In genomic region chr7:46195934-46196333, GRCh38 we compare ENCODE assay signal across 2 cellular contexts.
A peak's percentile ranks its signal among the peaks of the same experiment; 100 is the strongest.
TF ChIP-seq lines count a peak whose summit lies in the region.

No MANE protein-coding gene starts in this region.

TF ChIP-seq in HepG2, 621 proteins besides CTCF, POLR2A, EP300 and RAD21 (continues in another document):
- TF ChIP-seq ZNF597 (CRISPR knock-in tag; IDR thresholded peaks at IDR 0.05) (no peak), EED (CRISPR knock-in tag; IDR thresholded peaks at IDR 0.05) (no peak), ELK4 (CRISPR knock-in tag; IDR thresholded peaks at IDR 0.05; ENCODE audit: borderline replicate concordance) (no peak), ZNF383 (CRISPR knock-in tag; IDR thresholded peaks at IDR 0.05; ENCODE audit: borderline replicate concordance) (no peak), HNF4G (IDR thresholded peaks at IDR 0.05; ENCODE audit: borderline replicate concordance, low read depth, low read length) (no peak), HNF4G (CRISPR knock-in tag; IDR thresholded peaks at IDR 0.05; ENCODE audit: borderline replicate concordance, low read depth) (no peak), XBP1 (CRISPR knock-in tag; IDR thresholded peaks at IDR 0.05) (no peak), ZMAT3 (CRISPR knock-in tag; conservative IDR thresholded peaks at IDR 0.05) (no peak), ZSCAN30 (CRISPR knock-in tag; IDR thresholded peaks at IDR 0.05) (no peak), ZNF564 (CRISPR knock-in tag; IDR thresholded peaks at IDR 0.05) (no peak), ZNF253 (CRISPR knock-in tag; IDR thresholded peaks at IDR 0.05; ENCODE audit: borderline replicate concordance) (no peak), RARA (CRISPR knock-in tag; IDR thresholded peaks at IDR 0.05) (peak; percentile 94), GTF3A (CRISPR knock-in tag; conservative IDR thresholded peaks at IDR 0.05) (no peak), ZNF543 (CRISPR knock-in tag; IDR thresholded peaks at IDR 0.05) (no peak), ZBTB42 (CRISPR knock-in tag; IDR thresholded peaks at IDR 0.05) (no peak), HES4 (CRISPR knock-in tag; IDR thresholded peaks at IDR 0.05; ENCODE audit: borderline replicate concordance) (no peak), ZNF749 (CRISPR knock-in tag; IDR thresholded peaks at IDR 0.05; ENCODE audit: borderline replicate concordance) (no peak), PHF21A (CRISPR knock-in tag; IDR thresholded peaks at IDR 0.05) (no peak), SRSF4 (IDR thresholded peaks at IDR 0.05; ENCODE audit: low read depth, low read length, poor library complexity, severe bottlenecking) (no peak), NFIB (CRISPR knock-in tag; IDR thresholded peaks at IDR 0.05; ENCODE audit: borderline replicate concordance) (no peak)
- TF ChIP-seq, protein P1, sequence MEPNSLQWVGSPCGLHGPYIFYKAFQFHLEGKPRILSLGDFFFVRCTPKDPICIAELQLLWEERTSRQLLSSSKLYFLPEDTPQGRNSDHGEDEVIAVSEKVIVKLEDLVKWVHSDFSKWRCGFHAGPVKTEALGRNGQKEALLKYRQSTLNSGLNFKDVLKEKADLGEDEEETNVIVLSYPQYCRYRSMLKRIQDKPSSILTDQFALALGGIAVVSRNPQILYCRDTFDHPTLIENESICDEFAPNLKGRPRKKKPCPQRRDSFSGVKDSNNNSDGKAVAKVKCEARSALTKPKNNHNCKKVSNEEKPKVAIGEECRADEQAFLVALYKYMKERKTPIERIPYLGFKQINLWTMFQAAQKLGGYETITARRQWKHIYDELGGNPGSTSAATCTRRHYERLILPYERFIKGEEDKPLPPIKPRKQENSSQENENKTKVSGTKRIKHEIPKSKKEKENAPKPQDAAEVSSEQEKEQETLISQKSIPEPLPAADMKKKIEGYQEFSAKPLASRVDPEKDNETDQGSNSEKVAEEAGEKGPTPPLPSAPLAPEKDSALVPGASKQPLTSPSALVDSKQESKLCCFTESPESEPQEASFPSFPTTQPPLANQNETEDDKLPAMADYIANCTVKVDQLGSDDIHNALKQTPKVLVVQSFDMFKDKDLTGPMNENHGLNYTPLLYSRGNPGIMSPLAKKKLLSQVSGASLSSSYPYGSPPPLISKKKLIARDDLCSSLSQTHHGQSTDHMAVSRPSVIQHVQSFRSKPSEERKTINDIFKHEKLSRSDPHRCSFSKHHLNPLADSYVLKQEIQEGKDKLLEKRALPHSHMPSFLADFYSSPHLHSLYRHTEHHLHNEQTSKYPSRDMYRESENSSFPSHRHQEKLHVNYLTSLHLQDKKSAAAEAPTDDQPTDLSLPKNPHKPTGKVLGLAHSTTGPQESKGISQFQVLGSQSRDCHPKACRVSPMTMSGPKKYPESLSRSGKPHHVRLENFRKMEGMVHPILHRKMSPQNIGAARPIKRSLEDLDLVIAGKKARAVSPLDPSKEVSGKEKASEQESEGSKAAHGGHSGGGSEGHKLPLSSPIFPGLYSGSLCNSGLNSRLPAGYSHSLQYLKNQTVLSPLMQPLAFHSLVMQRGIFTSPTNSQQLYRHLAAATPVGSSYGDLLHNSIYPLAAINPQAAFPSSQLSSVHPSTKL (CRISPR knock-in tag; IDR thresholded peaks at IDR 0.05): peak; percentile 15; the same call in 1 of the 2 replicates
- TF ChIP-seq, protein P2, sequence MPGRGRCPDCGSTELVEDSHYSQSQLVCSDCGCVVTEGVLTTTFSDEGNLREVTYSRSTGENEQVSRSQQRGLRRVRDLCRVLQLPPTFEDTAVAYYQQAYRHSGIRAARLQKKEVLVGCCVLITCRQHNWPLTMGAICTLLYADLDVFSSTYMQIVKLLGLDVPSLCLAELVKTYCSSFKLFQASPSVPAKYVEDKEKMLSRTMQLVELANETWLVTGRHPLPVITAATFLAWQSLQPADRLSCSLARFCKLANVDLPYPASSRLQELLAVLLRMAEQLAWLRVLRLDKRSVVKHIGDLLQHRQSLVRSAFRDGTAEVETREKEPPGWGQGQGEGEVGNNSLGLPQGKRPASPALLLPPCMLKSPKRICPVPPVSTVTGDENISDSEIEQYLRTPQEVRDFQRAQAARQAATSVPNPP (CRISPR knock-in tag; IDR thresholded peaks at IDR 0.05): no peak
- TF ChIP-seq, protein P3, sequence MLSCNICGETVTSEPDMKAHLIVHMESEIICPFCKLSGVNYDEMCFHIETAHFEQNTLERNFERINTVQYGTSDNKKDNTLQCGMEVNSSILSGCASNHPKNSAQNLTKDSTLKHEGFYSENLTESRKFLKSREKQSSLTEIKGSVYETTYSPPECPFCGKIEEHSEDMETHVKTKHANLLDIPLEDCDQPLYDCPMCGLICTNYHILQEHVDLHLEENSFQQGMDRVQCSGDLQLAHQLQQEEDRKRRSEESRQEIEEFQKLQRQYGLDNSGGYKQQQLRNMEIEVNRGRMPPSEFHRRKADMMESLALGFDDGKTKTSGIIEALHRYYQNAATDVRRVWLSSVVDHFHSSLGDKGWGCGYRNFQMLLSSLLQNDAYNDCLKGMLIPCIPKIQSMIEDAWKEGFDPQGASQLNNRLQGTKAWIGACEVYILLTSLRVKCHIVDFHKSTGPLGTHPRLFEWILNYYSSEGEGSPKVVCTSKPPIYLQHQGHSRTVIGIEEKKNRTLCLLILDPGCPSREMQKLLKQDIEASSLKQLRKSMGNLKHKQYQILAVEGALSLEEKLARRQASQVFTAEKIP (CRISPR knock-in tag; IDR thresholded peaks at IDR 0.05; ENCODE audit: borderline replicate concordance): no peak

TF ChIP-seq in IMR-90, 13 proteins besides CTCF, POLR2A, EP300 and RAD21:
- TF ChIP-seq FOS (IDR thresholded peaks at IDR 0.05; ENCODE audit: low read depth, low read length): no peak
- TF ChIP-seq RCOR1 (IDR thresholded peaks at IDR 0.05; ENCODE audit: insufficient replicate concordance, low read length): no peak
- TF ChIP-seq RFX5 (IDR thresholded peaks at IDR 0.05; ENCODE audit: low read depth, low read length): no peak
- TF ChIP-seq, protein P4, sequence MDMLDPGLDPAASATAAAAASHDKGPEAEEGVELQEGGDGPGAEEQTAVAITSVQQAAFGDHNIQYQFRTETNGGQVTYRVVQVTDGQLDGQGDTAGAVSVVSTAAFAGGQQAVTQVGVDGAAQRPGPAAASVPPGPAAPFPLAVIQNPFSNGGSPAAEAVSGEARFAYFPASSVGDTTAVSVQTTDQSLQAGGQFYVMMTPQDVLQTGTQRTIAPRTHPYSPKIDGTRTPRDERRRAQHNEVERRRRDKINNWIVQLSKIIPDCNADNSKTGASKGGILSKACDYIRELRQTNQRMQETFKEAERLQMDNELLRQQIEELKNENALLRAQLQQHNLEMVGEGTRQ (IDR thresholded peaks at IDR 0.05; ENCODE audit: low read depth, low read length): no peak
- no peak for TF ChIP-seq BHLHE40 (IDR thresholded peaks at IDR 0.05; ENCODE audit: low read depth, low read length)
- no peak for TF ChIP-seq MAZ (IDR thresholded peaks at IDR 0.05; ENCODE audit: borderline replicate concordance, low read depth, low read length)
- TF ChIP-seq CHD1 (IDR thresholded peaks at IDR 0.05; ENCODE audit: low read depth, low read length): no peak
- TF ChIP-seq CEBPB (IDR thresholded peaks at IDR 0.05; ENCODE audit: low read depth, low read length): no peak
- no peak for TF ChIP-seq ELK1 (IDR thresholded peaks at IDR 0.05; ENCODE audit: borderline replicate concordance, low read depth, low read length)
